ENCODE assay signal across 9 cellular contexts in the genomic region with DNA sequence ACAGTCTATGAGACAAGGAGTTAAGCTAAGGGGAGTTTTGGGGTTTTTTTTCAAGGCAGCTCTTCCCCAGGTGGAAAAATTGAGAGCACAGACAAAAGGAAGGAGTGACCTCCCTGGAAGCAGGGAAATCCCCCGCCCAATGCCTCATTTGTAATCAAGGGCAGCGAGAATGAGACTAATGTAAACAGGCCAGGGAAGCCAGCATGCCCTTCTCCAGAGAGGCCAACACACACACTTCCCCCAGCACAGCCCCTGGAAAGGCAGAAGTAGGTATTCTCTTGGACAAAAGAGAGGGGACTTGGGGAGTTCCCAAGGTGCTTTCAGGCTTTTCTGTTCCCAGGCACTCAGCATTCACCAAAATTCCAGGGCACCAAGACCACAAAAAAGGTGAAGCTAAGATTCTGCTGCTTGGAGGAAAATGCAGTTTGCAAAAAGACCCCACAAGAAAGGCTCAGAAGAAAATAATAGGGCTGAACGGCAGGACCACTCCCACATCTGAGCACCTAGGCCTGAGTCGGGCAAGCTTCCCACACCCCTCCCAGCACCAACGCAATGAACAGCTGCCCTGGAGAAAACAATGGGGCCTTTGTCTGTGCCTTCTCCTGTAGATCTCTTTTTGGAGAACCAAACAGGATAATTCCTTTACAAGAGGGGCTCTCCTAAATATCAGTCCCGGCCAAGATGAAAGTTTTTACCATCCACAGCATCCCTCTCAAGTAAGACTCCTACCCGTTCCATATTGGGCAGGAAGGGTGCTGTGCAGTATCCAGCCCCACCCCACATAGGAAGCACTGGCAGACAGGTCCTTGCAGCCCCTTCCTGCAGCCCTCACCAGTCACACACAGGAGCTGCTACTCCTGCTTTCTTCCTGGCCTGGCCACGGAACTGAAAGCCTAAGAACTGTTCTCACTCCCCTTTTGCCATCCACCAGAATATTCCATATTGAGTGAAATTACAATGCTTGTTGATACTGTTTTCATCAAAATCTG.
DNase-seq lines count a peak whose midpoint lies in the region; TF ChIP-seq lines count a peak whose summit lies in the region.
"Had no signal": no experiment of that assay in that cellular context is flagged by ENCODE, and none has a peak within 500 bp of the region (broad histone marks: within the 10 kb centered on the region; RNA-seq: fewer than 3 reads in every experiment).

No MANE protein-coding gene starts in this region.

- intact Hi-C loops in esophagus muscularis mucosa (cut with DNase I), result loop anchor here (10.0 kb wide), 1 partner anchor 115 kb away; no protein-coding TSS in a partner anchor

- H3K4me3 ChIP-seq in esophagus muscularis mucosa (no peak overlapping the region), neuron (ENCODE audit: low read length) (no peak overlapping the region)

- WGBS in esophagus muscularis mucosa, result 49% methylated on average over 7 of the region's 8 CpGs

- no peak for TF ChIP-seq CTCF in esophagus muscularis mucosa (IDR thresholded peaks at IDR 0.05)

- H2AFZ ChIP-seq in neuron (ENCODE audit: low read depth, low read length), result peak overlapping the region; percentile 24

- no peak for TF ChIP-seq EP300 in esophagus muscularis mucosa (IDR thresholded peaks at IDR 0.05)

- H3K27ac ChIP-seq in esophagus muscularis mucosa (replicated peaks in 1 of 4), result peak overlapping the region; percentile 23 to 68 (median 54)

- no peak for TF ChIP-seq POLR2A in esophagus muscularis mucosa (IDR thresholded peaks at IDR 0.05; ENCODE audit: low read depth)

- H3K4me1 ChIP-seq in esophagus muscularis mucosa (peaks cover 19 to 46% (median 28%) of the 10 kb centered on the region in 4 donors), neuron (ENCODE audit: insufficient read depth, low read length) (peaks cover 14% of the 10 kb centered on the region)

- H3K9me3 ChIP-seq in esophagus muscularis mucosa (no peaks in the 10 kb centered on the region), neuron (ENCODE audit: low read length) (no peaks in the 10 kb centered on the region)

- no peaks in the 10 kb centered on the region for H3K27me3 ChIP-seq in esophagus muscularis mucosa
- H3K27me3 ChIP-seq in neuron (ENCODE audit: insufficient read depth, low read length), result no peaks in the 10 kb centered on the region

- DNase-seq in COLO829 (ENCODE audit: low spot score) (peak; percentile 65), M059J (ENCODE audit: low read depth) (peak; percentile 76), esophagus muscularis mucosa (ENCODE audit: extremely low spot score) (no peak), DMS 273 treated with DMSO at 0.1 percent for 48 hours (lab: John Stamatoyannopoulos, UW) (no peak), T-helper 9 cell (no peak), NCI-H524 treated with DMSO at 0.1 percent for 48 hours (lab: John Stamatoyannopoulos, UW) (no peak), 8988T (no peak)
- DNase-seq: NCI-H446 had no signal

- H3K36me3 ChIP-seq in esophagus muscularis mucosa (no peaks in the 10 kb centered on the region), neuron (ENCODE audit: insufficient read depth, low read length) (no peaks in the 10 kb centered on the region)

Comparison
In these comparisons a context has a peak if more than half of its experiments do, and no peak if none do; other contexts are left out.
1. DNase-seq: peak in COLO829 (single experiment) and M059J (single experiment); none in esophagus muscularis mucosa (single experiment), DMS 273 treated with DMSO at 0.1 percent for 48 hours (single experiment), T-helper 9 cell (single experiment), NCI-H524 treated with DMSO at 0.1 percent for 48 hours (single experiment) and 8988T (single experiment).